Comparison of ENCODE assay signal across 1 cellular context in the genomic region with DNA sequence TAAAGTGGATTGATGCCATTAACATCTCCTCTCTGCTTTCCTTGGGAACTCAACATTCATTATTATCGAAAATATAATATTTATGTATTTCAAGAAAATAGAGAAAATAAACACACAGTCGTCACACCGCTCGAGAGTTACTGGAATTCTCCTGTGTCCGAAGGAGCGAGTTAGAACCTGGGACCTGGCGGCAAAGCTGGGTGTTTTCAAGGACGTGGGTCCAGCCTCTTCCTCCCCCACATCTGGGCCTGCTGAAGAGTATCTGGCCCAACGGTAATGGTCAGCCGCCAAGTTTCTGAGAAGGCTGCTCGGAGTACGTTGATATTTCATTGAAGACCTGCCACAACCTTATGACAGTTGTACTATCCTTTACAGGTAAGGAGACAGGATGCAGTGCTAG.
TF ChIP-seq lines count a peak whose summit lies in the region.

No MANE protein-coding gene starts in this region.

TF ChIP-seq in WTC11, 78 proteins besides CTCF, POLR2A, EP300 and RAD21 (continued from another document):
- TF ChIP-seq USF2 (CRISPR knock-in tag; IDR thresholded peaks at IDR 0.05) (no peak), NFE2L1 (CRISPR knock-in tag; IDR thresholded peaks at IDR 0.05) (no peak), SMAD4 (CRISPR knock-in tag; IDR thresholded peaks at IDR 0.05) (no peak), MLX (CRISPR knock-in tag; IDR thresholded peaks at IDR 0.05) (no peak), PRRX2 (CRISPR knock-in tag; IDR thresholded peaks at IDR 0.05) (no peak), ATF3 (CRISPR knock-in tag; conservative IDR thresholded peaks at IDR 0.05) (no peak), ATF1 (CRISPR knock-in tag; IDR thresholded peaks at IDR 0.05) (no peak), SOX15 (CRISPR knock-in tag; IDR thresholded peaks at IDR 0.05) (no peak), ETV6 (CRISPR knock-in tag; IDR thresholded peaks at IDR 0.05) (no peak), NFATC4 (CRISPR knock-in tag; IDR thresholded peaks at IDR 0.05) (no peak), FOXJ3 (CRISPR knock-in tag; IDR thresholded peaks at IDR 0.05; ENCODE audit: borderline replicate concordance) (no peak)
- TF ChIP-seq, protein P1, sequence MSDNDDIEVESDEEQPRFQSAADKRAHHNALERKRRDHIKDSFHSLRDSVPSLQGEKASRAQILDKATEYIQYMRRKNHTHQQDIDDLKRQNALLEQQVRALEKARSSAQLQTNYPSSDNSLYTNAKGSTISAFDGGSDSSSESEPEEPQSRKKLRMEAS (CRISPR knock-in tag; IDR thresholded peaks at IDR 0.05): no peak
